In genomic region chr20:24670341-24670821, GRCh38 we compare ENCODE assay signal across 29 cellular contexts.
"Had no signal": no experiment of that assay in that cellular context is flagged by ENCODE, and none has a peak within 500 bp of the region (broad histone marks: within the 10 kb centered on the region; RNA-seq: fewer than 3 reads in every experiment).

No MANE protein-coding gene starts in this region.

- H3K4me1 Mint-ChIP-seq: activated naive CD8-positive, alpha-beta T cell treated with anti-CD3 and anti-CD28 coated beads, Interleukin-2, amount 10 ng/mL, durations not matched to agents 7 days and 5 days; immature natural killer cell; T-helper 17 cell had no signal

- H3K27me3 ChIP-seq: ascending aorta, cardiac muscle cell, hepatocyte, ovary, upper lobe of left lung had no signal

- H3K9me3 ChIP-seq: ascending aorta, gastrocnemius medialis, lower lobe of right lung, ovary, psoas muscle, upper lobe of left lung had no signal

- ATAC-seq: activated CD4-positive, CD25-positive, alpha-beta regulatory T cell treated with anti-CD3 and anti-CD28 coated beads, Interleukin-2, amount 50 U/mL, for 24 hours; effector memory CD8-positive, alpha-beta T cell; gastrocnemius medialis; left lobe of liver; psoas muscle; SK-N-SH treated with all-trans-retinoic acid at 6 μM for 48 hours; T-helper 17 cell had no signal

- DNase-seq: activated CD4-positive, alpha-beta T cell treated with anti-CD3 and anti-CD28 coated beads for 48 hours; activated CD4-positive, alpha-beta T cell treated with anti-CD3 and anti-CD28 coated beads, Interleukin-2, amount 50 U/mL, for 48 hours; activated CD8-positive, alpha-beta memory T cell treated with anti-CD3 and anti-CD28 coated beads for 24 hours; activated naive CD4-positive, alpha-beta T cell treated with anti-CD3 and anti-CD28 coated beads for 36 hours; activated naive CD8-positive, alpha-beta T cell treated with anti-CD3 and anti-CD28 coated beads, Interleukin-2, amount 10 ng/mL, durations not matched to agents 7 days and 5 days; cortex of kidney; effector memory CD8-positive, alpha-beta T cell; erythroblast; gastrocnemius medialis; immature natural killer cell; kidney glomerular epithelial cell; lower lobe of right lung; mesendoderm; nephron progenitor cell; psoas muscle; stimulated activated naive CD4-positive, alpha-beta T cell treated with Interleukin-2 at 50 U/mL for 16 hours; T-helper 17 cell; T1000; upper lobe of left lung; WERI-Rb-1 had no signal

- H3K4me3 ChIP-seq: ascending aorta, cardiac muscle cell, gastrocnemius medialis, hepatocyte, lower lobe of right lung, ovary, psoas muscle, upper lobe of left lung had no signal

- H3K36me3 Mint-ChIP-seq: activated naive CD8-positive, alpha-beta T cell treated with anti-CD3 and anti-CD28 coated beads, Interleukin-2, amount 10 ng/mL, durations not matched to agents 7 days and 5 days; brain; immature natural killer cell had no signal

- H3K27me3 Mint-ChIP-seq: activated naive CD8-positive, alpha-beta T cell treated with anti-CD3 and anti-CD28 coated beads, Interleukin-2, amount 10 ng/mL, durations not matched to agents 7 days and 5 days had no signal

- H3K4me2 ChIP-seq: hepatocyte had no signal

- H3K4me1 ChIP-seq: gastrocnemius medialis, lower lobe of right lung, psoas muscle, upper lobe of left lung had no signal

- H3K36me3 ChIP-seq: ascending aorta, cardiac muscle cell, gastrocnemius medialis, lower lobe of right lung, ovary, upper lobe of left lung, WERI-Rb-1 had no signal

- H3K27ac Mint-ChIP-seq: activated naive CD4-positive, alpha-beta T cell treated with anti-CD3 and anti-CD28 coated beads for 36 hours; activated naive CD8-positive, alpha-beta T cell treated with anti-CD3 and anti-CD28 coated beads, Interleukin-2, amount 10 ng/mL, durations not matched to agents 7 days and 5 days; activated T-helper 1 cell treated with anti-CD3 and anti-CD28 coated beads, Interleukin-12 subunit alpha, Interleukin-12 subunit beta, Interleukin-2, Interleukin-4 antibody, amounts not matched to agents 30 ng/mL and 10 ng/mL and 1 ng/mL, durations not matched to agents 14 hours and 24 hours and 36 hours; brain; effector memory CD8-positive, alpha-beta T cell; immature natural killer cell; T-helper 17 cell had no signal

- H3K4me3 Mint-ChIP-seq: activated naive CD4-positive, alpha-beta T cell treated with anti-CD3 and anti-CD28 coated beads for 36 hours; activated naive CD8-positive, alpha-beta T cell treated with anti-CD3 and anti-CD28 coated beads, Interleukin-2, amount 10 ng/mL, durations not matched to agents 7 days and 5 days; activated T-helper 1 cell treated with anti-CD3 and anti-CD28 coated beads, Interleukin-12 subunit alpha, Interleukin-12 subunit beta, Interleukin-2, Interleukin-4 antibody, amounts not matched to agents 30 ng/mL and 10 ng/mL and 1 ng/mL, durations not matched to agents 14 hours and 24 hours and 36 hours; brain; effector memory CD8-positive, alpha-beta T cell; immature natural killer cell; nephron progenitor cell; T-helper 17 cell had no signal

- H3K9me3 Mint-ChIP-seq: activated naive CD4-positive, alpha-beta T cell treated with anti-CD3 and anti-CD28 coated beads for 36 hours; activated naive CD8-positive, alpha-beta T cell treated with anti-CD3 and anti-CD28 coated beads, Interleukin-2, amount 10 ng/mL, durations not matched to agents 7 days and 5 days; activated T-helper 1 cell treated with anti-CD3 and anti-CD28 coated beads, Interleukin-12 subunit alpha, Interleukin-12 subunit beta, Interleukin-2, Interleukin-4 antibody, amounts not matched to agents 30 ng/mL and 10 ng/mL and 1 ng/mL, durations not matched to agents 14 hours and 24 hours and 36 hours; effector memory CD8-positive, alpha-beta T cell; immature natural killer cell; nephron progenitor cell had no signal

- H2AFZ ChIP-seq: hepatocyte had no signal

- H3K27ac ChIP-seq: ascending aorta, cardiac muscle cell, gastrocnemius medialis, hepatocyte, lower lobe of right lung, ovary, psoas muscle, upper lobe of left lung, WERI-Rb-1 had no signal

- H3K79me2 ChIP-seq: hepatocyte had no signal
